10 cellular contexts compared by ENCODE assay signal in genomic region chr14:20757963-20758362, GRCh38.
DNase-seq lines count a peak whose midpoint lies in the region; TF ChIP-seq lines count a peak whose summit lies in the region.
"Had no signal": no experiment of that assay in that cellular context is flagged by ENCODE, and none has a peak within 500 bp of the region (broad histone marks: within the 10 kb centered on the region; RNA-seq: fewer than 3 reads in every experiment).

No MANE protein-coding gene starts in this region.

- peaks cover 3% of the 10 kb centered on the region; the same call in 1 of the 2 replicates for H3K9me3 ChIP-seq in SU-DHL-6 (ENCODE audit: insufficient read depth, low read length)

- H3K9me2 ChIP-seq in SU-DHL-6 (replicated peaks; ENCODE audit: insufficient read depth, low read length): no peaks in the 10 kb centered on the region

- DNase-seq in activated naive CD4-positive, alpha-beta T cell treated with Interleukin-2 at 50 U/mL for 16 hours: peak; percentile 22
- DNase-seq in activated naive CD4-positive, alpha-beta T cell treated with anti-CD3 and anti-CD28 coated beads, Interleukin-2, amount 50 U/mL, for 16 hours: no peak
- DNase-seq in fibroblast of pulmonary artery (ENCODE audit: low read depth) (no peak), superior temporal gyrus (ENCODE audit: extremely low spot score) (peak; percentile 44), ACHN (no peak), NCI-H1048 (lab: John Stamatoyannopoulos, UW) (no peak), NK-92 (lab: John Stamatoyannopoulos, UW; ENCODE audit: unreplicated experiment) (no peak)

- H4K20me1 ChIP-seq in SU-DHL-6 (ENCODE audit: low read depth, low read length): no peaks in the 10 kb centered on the region

- no peaks in the 10 kb centered on the region for H3K27me3 ChIP-seq in SU-DHL-6 (ENCODE audit: low read length)

- no peak overlapping the region for H3K9ac ChIP-seq in SU-DHL-6 (ENCODE audit: low read length)
- H3K9ac ChIP-seq: KMS-11 had no signal

- H3K4me3 ChIP-seq in SU-DHL-6 (ENCODE audit: insufficient read depth, low read length, poor library complexity, severe bottlenecking) (no peak overlapping the region), fibroblast of pulmonary artery (replicated peaks; ENCODE audit: low read depth, low read length) (no peak overlapping the region)

- no peaks in the 10 kb centered on the region for H3K79me2 ChIP-seq in SU-DHL-6 (ENCODE audit: insufficient read depth, low read length)

- no peaks in the 10 kb centered on the region for H3K36me3 ChIP-seq in SU-DHL-6 (ENCODE audit: low read length)

- H3K27ac ChIP-seq in SU-DHL-6 (ENCODE audit: low read depth, low read length): no peak overlapping the region
- H3K27ac ChIP-seq: epithelial cell of prostate, KMS-11 had no signal

- H2AFZ ChIP-seq in SU-DHL-6 (ENCODE audit: low read depth, low read length, severe bottlenecking): no peak overlapping the region

- peak; percentile 47 for TF ChIP-seq CTCF in SU-DHL-6 (IDR thresholded peaks at IDR 0.05; ENCODE audit: insufficient read depth, low read length, poor library complexity, severe bottlenecking)
- TF ChIP-seq CTCF in fibroblast of pulmonary artery (IDR thresholded peaks at IDR 0.05; ENCODE audit: low read length, missing control alignments): peak; percentile 1

- H3F3A ChIP-seq in SU-DHL-6 (ENCODE audit: insufficient read depth): no peaks in the 10 kb centered on the region

- H3K4me2 ChIP-seq in SU-DHL-6 (ENCODE audit: low read depth, low read length, poor library complexity, severe bottlenecking): no peak overlapping the region
- H3K4me2 ChIP-seq: KMS-11 had no signal

- in situ Hi-C loops in ACHN (cut with HindIII; ENCODE audit: low pct_ligation_motif_present, low pct_unique_long_range_greater_than_20kb, low sequenced_read_pairs): no loop called here

Comparison
In these comparisons a context has a peak if more than half of its experiments do, and no peak if none do; other contexts are left out.
1. DNase-seq: peak in activated naive CD4-positive, alpha-beta T cell treated with Interleukin-2 at 50 U/mL for 16 hours (single experiment) and superior temporal gyrus (single experiment); none in activated naive CD4-positive, alpha-beta T cell treated with anti-CD3 and anti-CD28 coated beads, Interleukin-2, amount 50 U/mL, for 16 hours (single experiment), fibroblast of pulmonary artery (single experiment), ACHN (single experiment), NCI-H1048 (single experiment) and NK-92 (single experiment).